ENCODE assay signal across 1 cellular context in the genomic region with DNA sequence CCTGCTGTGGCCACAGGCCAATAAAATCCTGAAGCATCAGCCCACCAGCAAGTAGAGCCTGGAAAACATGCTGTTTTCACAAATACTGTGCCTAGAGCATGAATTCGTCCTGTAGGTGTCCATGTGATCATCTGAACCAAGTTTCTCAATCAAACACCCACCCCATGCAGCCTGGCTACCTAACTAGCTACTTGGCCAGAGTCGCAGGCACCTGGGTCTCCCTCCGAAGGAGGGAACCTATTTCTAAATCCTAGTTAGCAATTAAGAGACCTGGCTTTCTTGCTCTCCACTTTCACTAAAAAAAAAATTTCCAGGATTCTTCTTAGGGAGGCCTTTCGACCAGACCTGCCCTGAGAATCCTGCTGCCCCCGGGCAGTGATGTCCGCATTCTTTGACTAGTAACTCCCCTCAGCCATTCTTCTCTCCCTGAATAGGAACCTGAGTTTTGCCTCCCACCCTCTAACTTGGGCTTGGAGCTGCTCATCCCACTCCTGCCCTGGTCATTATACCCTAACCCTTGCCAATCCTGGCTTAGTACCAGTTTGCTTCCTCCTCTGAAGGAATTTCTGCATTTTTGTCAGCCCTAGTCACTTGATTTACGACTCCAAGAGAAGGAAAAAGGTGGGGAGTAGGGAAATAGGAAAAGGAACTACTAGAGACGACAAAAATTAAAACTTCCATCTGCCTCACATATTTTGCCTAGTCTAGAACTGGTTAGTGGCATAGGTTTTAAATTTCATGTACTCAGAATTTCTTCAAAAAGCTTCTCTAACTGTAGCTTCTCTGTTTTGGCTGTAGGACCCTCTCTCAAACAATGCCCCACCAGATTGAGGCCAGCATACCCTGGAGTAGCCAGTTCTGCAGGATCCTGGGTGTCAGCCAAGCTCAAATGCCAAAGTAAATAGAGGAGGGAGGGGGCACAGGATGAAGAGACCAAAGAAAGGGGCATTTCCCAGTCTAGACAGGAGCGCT.
TF ChIP-seq lines count a peak whose summit lies in the region.

No MANE protein-coding gene starts in this region.

TF ChIP-seq in GM23338, 12 proteins besides CTCF, POLR2A, EP300 and RAD21 (continued from another document):
- TF ChIP-seq, protein P1, sequence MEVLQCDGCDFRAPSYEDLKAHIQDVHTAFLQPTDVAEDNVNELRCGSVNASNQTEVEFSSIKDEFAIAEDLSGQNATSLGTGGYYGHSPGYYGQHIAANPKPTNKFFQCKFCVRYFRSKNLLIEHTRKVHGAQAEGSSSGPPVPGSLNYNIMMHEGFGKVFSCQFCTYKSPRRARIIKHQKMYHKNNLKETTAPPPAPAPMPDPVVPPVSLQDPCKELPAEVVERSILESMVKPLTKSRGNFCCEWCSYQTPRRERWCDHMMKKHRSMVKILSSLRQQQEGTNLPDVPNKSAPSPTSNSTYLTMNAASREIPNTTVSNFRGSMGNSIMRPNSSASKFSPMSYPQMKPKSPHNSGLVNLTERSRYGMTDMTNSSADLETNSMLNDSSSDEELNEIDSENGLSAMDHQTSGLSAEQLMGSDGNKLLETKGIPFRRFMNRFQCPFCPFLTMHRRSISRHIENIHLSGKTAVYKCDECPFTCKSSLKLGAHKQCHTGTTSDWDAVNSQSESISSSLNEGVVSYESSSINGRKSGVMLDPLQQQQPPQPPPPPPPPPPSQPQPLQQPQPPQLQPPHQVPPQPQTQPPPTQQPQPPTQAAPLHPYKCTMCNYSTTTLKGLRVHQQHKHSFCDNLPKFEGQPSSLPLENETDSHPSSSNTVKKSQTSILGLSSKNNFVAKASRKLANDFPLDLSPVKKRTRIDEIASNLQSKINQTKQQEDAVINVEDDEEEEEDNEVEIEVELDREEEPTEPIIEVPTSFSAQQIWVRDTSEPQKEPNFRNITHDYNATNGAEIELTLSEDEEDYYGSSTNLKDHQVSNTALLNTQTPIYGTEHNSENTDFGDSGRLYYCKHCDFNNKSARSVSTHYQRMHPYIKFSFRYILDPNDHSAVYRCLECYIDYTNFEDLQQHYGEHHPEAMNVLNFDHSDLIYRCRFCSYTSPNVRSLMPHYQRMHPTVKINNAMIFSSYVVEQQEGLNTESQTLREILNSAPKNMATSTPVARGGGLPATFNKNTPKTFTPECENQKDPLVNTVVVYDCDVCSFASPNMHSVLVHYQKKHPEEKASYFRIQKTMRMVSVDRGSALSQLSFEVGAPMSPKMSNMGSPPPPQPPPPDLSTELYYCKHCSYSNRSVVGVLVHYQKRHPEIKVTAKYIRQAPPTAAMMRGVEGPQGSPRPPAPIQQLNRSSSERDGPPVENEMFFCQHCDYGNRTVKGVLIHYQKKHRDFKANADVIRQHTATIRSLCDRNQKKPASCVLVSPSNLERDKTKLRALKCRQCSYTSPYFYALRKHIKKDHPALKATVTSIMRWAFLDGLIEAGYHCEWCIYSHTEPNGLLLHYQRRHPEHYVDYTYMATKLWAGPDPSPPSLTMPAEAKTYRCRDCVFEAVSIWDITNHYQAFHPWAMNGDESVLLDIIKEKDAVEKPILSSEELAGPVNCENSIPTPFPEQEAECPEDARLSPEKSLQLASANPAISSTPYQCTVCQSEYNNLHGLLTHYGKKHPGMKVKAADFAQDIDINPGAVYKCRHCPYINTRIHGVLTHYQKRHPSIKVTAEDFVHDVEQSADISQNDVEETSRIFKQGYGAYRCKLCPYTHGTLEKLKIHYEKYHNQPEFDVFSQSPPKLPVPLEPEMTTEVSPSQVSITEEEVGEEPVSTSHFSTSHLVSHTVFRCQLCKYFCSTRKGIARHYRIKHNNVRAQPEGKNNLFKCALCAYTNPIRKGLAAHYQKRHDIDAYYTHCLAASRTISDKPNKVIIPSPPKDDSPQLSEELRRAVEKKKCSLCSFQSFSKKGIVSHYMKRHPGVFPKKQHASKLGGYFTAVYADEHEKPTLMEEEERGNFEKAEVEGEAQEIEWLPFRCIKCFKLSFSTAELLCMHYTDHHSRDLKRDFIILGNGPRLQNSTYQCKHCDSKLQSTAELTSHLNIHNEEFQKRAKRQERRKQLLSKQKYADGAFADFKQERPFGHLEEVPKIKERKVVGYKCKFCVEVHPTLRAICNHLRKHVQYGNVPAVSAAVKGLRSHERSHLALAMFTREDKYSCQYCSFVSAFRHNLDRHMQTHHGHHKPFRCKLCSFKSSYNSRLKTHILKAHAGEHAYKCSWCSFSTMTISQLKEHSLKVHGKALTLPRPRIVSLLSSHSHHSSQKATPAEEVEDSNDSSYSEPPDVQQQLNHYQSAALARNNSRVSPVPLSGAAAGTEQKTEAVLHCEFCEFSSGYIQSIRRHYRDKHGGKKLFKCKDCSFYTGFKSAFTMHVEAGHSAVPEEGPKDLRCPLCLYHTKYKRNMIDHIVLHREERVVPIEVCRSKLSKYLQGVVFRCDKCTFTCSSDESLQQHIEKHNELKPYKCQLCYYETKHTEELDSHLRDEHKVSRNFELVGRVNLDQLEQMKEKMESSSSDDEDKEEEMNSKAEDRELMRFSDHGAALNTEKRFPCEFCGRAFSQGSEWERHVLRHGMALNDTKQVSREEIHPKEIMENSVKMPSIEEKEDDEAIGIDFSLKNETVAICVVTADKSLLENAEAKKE (CRISPR knock-in tag; IDR thresholded peaks at IDR 0.05), result no peak
TF ChIP-seq in GM23338: peak in this region for 0.
